8 cellular contexts compared by ENCODE assay signal in the genomic region with DNA sequence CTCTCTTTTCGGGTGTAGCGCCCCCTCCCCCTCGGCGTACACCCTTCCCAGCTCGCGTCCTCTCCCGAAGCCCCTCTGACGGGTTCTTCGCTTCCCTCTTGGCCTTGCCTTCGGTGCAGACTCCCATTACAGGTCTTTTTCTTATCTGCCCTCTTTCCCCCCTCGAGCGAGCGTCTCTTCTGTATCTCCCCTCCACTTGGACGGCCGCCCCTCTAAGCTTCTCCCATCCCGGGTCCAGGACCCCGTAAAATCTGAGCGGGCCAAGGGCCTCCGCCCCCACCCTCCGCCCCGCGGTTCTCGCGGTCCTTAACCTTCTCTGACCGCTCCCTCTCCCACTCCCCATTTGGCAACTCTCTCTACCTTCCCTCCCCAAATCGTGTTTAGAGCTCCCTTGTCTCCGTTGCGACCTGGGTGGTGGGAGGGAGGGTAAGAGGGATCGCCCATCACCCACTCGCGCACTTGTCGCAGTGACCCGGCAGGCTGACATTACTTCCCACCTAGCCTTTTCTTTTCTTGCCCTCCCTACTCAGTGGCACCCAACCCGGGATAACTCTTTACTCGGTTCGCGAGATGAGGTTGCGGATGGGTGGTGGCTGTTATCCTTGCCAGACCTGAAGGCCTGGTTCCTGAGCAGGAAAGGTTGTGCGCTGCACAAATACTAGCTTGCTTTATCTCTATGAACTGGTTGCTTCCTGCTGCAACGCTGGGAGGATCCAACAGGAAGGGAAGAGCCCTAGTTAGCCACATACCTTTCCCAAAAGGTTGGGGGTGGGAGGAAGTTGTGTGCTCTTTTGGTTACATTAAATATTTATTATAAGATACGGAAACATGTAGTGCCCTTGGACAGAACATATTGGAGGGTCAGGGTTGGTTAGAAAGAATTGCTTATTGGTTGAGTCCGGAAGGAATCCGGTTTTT. TPM values are rescaled to one million over a fixed set of nuclear protein-coding genes. Genes with fewer than 3 reads are reported as not detected.
DNase-seq lines count a peak whose midpoint lies in the region; ATAC-seq and TF ChIP-seq lines count a peak whose summit lies in the region.

No MANE protein-coding gene starts in this region.

- peak overlapping the region; percentile 87 for H3K9ac ChIP-seq in GM23248

- TF ChIP-seq POLR2A in ovary (IDR thresholded peaks at IDR 0.05): no peak

- in situ Hi-C loops in GM23248 (cut with MboI): no loop called here

- H3F3A ChIP-seq in GM23248 (ENCODE audit: insufficient read depth): peaks cover 30% of the 10 kb centered on the region

- H3K4me3 ChIP-seq in GM23248: peak overlapping the region; percentile 95
- peak overlapping the region; percentile 96 for H3K4me3 ChIP-seq in ovary

- intact Hi-C loops in Right ventricle myocardium superior (cut with DNase I): no loop called here
- intact Hi-C loops in ovary (cut with DNase I): loop anchor here in 1 of 4 donors (2.0 kb wide), 1 partner anchor 37 kb away; no protein-coding TSS in a partner anchor

- no peaks in the 10 kb centered on the region for H3K27me3 ChIP-seq in GM23248 (replicated peaks; ENCODE audit: insufficient read depth)
- H3K27me3 ChIP-seq in ovary: no peaks in the 10 kb centered on the region

- H3K36me3 Mint-ChIP-seq in activated naive CD4-positive, alpha-beta T cell treated with anti-CD3 and anti-CD28 coated beads, Interleukin-2, amount 50 U/mL, for 72 hours: peaks cover 12 to 13% of the 10 kb centered on the region in 2 donors

- no peak for ATAC-seq in activated naive CD4-positive, alpha-beta T cell treated with anti-CD3 and anti-CD28 coated beads, Interleukin-2, amount 50 U/mL, for 72 hours
- peak; percentile 19 for ATAC-seq in Right ventricle myocardium superior (ENCODE audit: poor library complexity)
- no peak for ATAC-seq in HG03439 (IDR thresholded peaks at IDR 0.05; ENCODE audit: unreplicated experiment)
- ATAC-seq in HG03520 (IDR thresholded peaks at IDR 0.05; ENCODE audit: unreplicated experiment): no peak

- H2AFZ ChIP-seq in GM23248: peak overlapping the region; percentile 88

- WGBS in GM23248 (ENCODE audit: low coverage in 1 of 2, low lambda C conversion rate in 2 of 2, missing lambda C conversion rate in 2 of 2), 2 experiments: 1% methylated on average over 28 to 43 of the region's 43 CpGs
- WGBS in ovary, 3 donors: 0 to 1% (median 1%) methylated on average over 43 of the region's 43 CpGs

- peak overlapping the region; percentile 92 for H3K4me2 ChIP-seq in GM23248 (ENCODE audit: unreplicated experiment)

- H3K27ac ChIP-seq in GM23248: peak overlapping the region; percentile 83
- peak overlapping the region; percentile 91 to 96 for H3K27ac ChIP-seq in ovary

- H3K4me1 ChIP-seq in GM23248 (ENCODE audit: insufficient read depth): peaks cover 16% of the 10 kb centered on the region
- peaks cover 5% of the 10 kb centered on the region for H3K4me1 ChIP-seq in ovary (ENCODE audit: insufficient read depth)

- TF ChIP-seq CTCF in ovary (IDR thresholded peaks at IDR 0.05): no peak

- no peaks in the 10 kb centered on the region for H3K9me3 ChIP-seq in GM23248 (ENCODE audit: low read depth)
- no peaks in the 10 kb centered on the region for H3K9me3 ChIP-seq in ovary

- peaks cover 58% of the 10 kb centered on the region for H3K79me2 ChIP-seq in GM23248 (ENCODE audit: insufficient read depth)

- H3K36me3 ChIP-seq in GM23248 (ENCODE audit: low read depth) (no peaks in the 10 kb centered on the region), ovary (no peaks in the 10 kb centered on the region)

- H3K9me2 ChIP-seq in GM23248 (ENCODE audit: insufficient read depth): no peaks in the 10 kb centered on the region

- no peaks in the 10 kb centered on the region for H3K9me3 Mint-ChIP-seq in activated naive CD4-positive, alpha-beta T cell treated with anti-CD3 and anti-CD28 coated beads, Interleukin-2, amount 50 U/mL, for 72 hours

- DNase-seq in CD1c-positive myeloid dendritic cell (ENCODE audit: extremely low spot score) (peak; percentile 27), GM23248 (peak; percentile 63), NCI-H69 (lab: John Stamatoyannopoulos, UW) (peak; percentile 81), Right ventricle myocardium superior (peak; percentile 54), ovary (peak in 3 of 5 donors; percentile 17 to 49 (median 34))
- DNase-seq in activated naive CD4-positive, alpha-beta T cell treated with anti-CD3 and anti-CD28 coated beads, Interleukin-2, amount 50 U/mL, for 72 hours (ENCODE audit: low spot score in 2 of 2): peak in 1 of 2 donors; percentile 30

- no peaks in the 10 kb centered on the region for H4K20me1 ChIP-seq in GM23248 (ENCODE audit: insufficient read depth)

- no peak for TF ChIP-seq EP300 in ovary (IDR thresholded peaks at IDR 0.05)

- peak overlapping the region; percentile 98 to 100 for H3K27ac Mint-ChIP-seq in activated naive CD4-positive, alpha-beta T cell treated with anti-CD3 and anti-CD28 coated beads, Interleukin-2, amount 50 U/mL, for 72 hours

RNA-seq across cellular contexts. Expression of a gene that starts 0.9 kb away (rescaled TPM):
- 148 and 171 TPM in 2 replicates for total RNA-seq in GM23248 (2014; rRNA removed; shearing (Covaris generic))
- polyA plus RNA-seq in GM23248 (2016; fragmentation: Nextera tagmentation; extraction: Ambion mirVana): 258 and 262 TPM in 2 replicates
- 100 to 1,000 TPM; 133 to 188 TPM for total RNA-seq in activated naive CD4-positive, alpha-beta T cell treated with anti-CD3 and anti-CD28 coated beads, Interleukin-2, amount 50 U/mL, for 72 hours
- 142 TPM for total RNA-seq in Right ventricle myocardium superior
- total RNA-seq in ovary: 100 to 1,000 TPM in 5 of 7 donors, 10 to 100 TPM in 2; 47.0 to 163 (median 139) TPM
- polyA plus RNA-seq in ovary: 100 to 1,000 TPM; 110 to 249 TPM
